ENCODE assay signal across 18 cellular contexts in genomic region chr3:39121626-39122025, GRCh38. TPM values are rescaled to one million over a fixed set of nuclear protein-coding genes. Genes with fewer than 3 reads are reported as not detected.
DNase-seq lines count a peak whose midpoint lies in the region; ATAC-seq and TF ChIP-seq lines count a peak whose summit lies in the region.
"Had no signal": no experiment of that assay in that cellular context is flagged by ENCODE, and none has a peak within 500 bp of the region (broad histone marks: within the 10 kb centered on the region; RNA-seq: fewer than 3 reads in every experiment).

No MANE protein-coding gene starts in this region.

- TF ChIP-seq CTCF in OCI-LY1 (IDR thresholded peaks at IDR 0.05; ENCODE audit: low read length) (no peak), left lung (IDR thresholded peaks at IDR 0.05) (no peak)

- H3K4me3 ChIP-seq in BLaER1 = no peak overlapping the region
- no peak overlapping the region for H3K4me3 ChIP-seq in OCI-LY1 (ENCODE audit: low read depth, low read length, poor library complexity, severe bottlenecking)
- H3K4me3 ChIP-seq in left lung = no peak overlapping the region
- H3K4me3 ChIP-seq: HAP-1, Peyer's patch, SK-N-MC had no signal

- H3K4me2 ChIP-seq in BLaER1 (peak overlapping the region; percentile 4; the same call in 1 of the 2 replicates), OCI-LY1 (ENCODE audit: low read length) (peak overlapping the region; percentile 43; the same call in 1 of the 2 replicates)

- H3K79me2 ChIP-seq in OCI-LY1 (ENCODE audit: insufficient read depth, low read length) = no peaks in the 10 kb centered on the region

- H3K4me1 ChIP-seq in BLaER1 (peaks cover 44% of the 10 kb centered on the region), OCI-LY1 (ENCODE audit: insufficient read depth, low read length, severe bottlenecking) (peaks cover 54% of the 10 kb centered on the region), left lung (peaks cover 0 to 9% of the 10 kb centered on the region in 2 donors)
- H3K4me1 ChIP-seq: HAP-1 had no signal

- no peaks in the 10 kb centered on the region for H3F3A ChIP-seq in OCI-LY1 (ENCODE audit: insufficient read depth, low read length)

- H3K9me3 ChIP-seq in BLaER1 = no peaks in the 10 kb centered on the region
- H3K9me3 ChIP-seq in OCI-LY1 (ENCODE audit: low read length) = no peaks in the 10 kb centered on the region
- no peaks in the 10 kb centered on the region for H3K9me3 ChIP-seq in left lung
- H3K9me3 ChIP-seq: HAP-1, Peyer's patch had no signal

- intact Hi-C loops in left lung (cut with DNase I) = no loop called here

- H2AFZ ChIP-seq in OCI-LY1 (ENCODE audit: low read length) = no peak overlapping the region

- H3K27ac ChIP-seq in BLaER1 = no peak overlapping the region
- H3K27ac ChIP-seq in OCI-LY1 (ENCODE audit: low read depth, low read length, poor library complexity, severe bottlenecking) = peak overlapping the region; percentile 86
- no peak overlapping the region for H3K27ac ChIP-seq in left lung
- H3K27ac ChIP-seq: HL-60, SK-N-MC had no signal

- DNase-seq in KBM-7 = peak; percentile 71
- DNase-seq in germinal center (ENCODE audit: low spot score) = peak; percentile 54
- DNase-seq in left lung = no peak
- DNase-seq in NCI-H1105 (lab: John Stamatoyannopoulos, UW) = no peak
- DNase-seq: COR-L47; NCI-H187 treated with DMSO at 0.1 percent for 48 hours; NCI-H446; NCI-H69; NK-92 treated with Interleukin-12 subunit alpha and Interleukin-12 subunit beta, amount 100 ng/mL, for 24 hours; Right ventricle myocardium superior had no signal

- no peak for ATAC-seq in left lung
- ATAC-seq in HG02763 (IDR thresholded peaks at IDR 0.05; ENCODE audit: unreplicated experiment) = no peak
- no peak for ATAC-seq in GM18861 (IDR thresholded peaks at IDR 0.05; ENCODE audit: unreplicated experiment)

- no peaks in the 10 kb centered on the region for H3K9me2 ChIP-seq in OCI-LY1 (ENCODE audit: low read depth, low read length)

- in situ Hi-C loops in KBM-7 (cut with MboI; ENCODE audit: low pct_unique_long_range_greater_than_20kb, low sequenced_read_pairs) = no loop called here

- H3K9ac ChIP-seq in BLaER1 = no peak overlapping the region
- peak overlapping the region; percentile 29; the same call in 1 of the 2 replicates for H3K9ac ChIP-seq in OCI-LY1 (ENCODE audit: low read length)

- no peaks in the 10 kb centered on the region for H4K20me1 ChIP-seq in BLaER1
- no peaks in the 10 kb centered on the region for H4K20me1 ChIP-seq in OCI-LY1 (ENCODE audit: insufficient read depth, low read length)

- H3K27me3 ChIP-seq in BLaER1 = peaks cover 4% of the 10 kb centered on the region; the same call in 1 of the 2 replicates
- H3K27me3 ChIP-seq in OCI-LY1 (ENCODE audit: insufficient read depth, low read length) = no peaks in the 10 kb centered on the region
- no peaks in the 10 kb centered on the region for H3K27me3 ChIP-seq in left lung
- H3K27me3 ChIP-seq: Peyer's patch had no signal

- H3K36me3 ChIP-seq in BLaER1 (no peaks in the 10 kb centered on the region; the same call in 1 of the 2 replicates), OCI-LY1 (ENCODE audit: insufficient read depth, low read length) (no peaks in the 10 kb centered on the region), left lung (peaks cover 0 to 12% of the 10 kb centered on the region in 2 donors)
- H3K36me3 ChIP-seq: HAP-1 had no signal

RNA-seq across cellular contexts. Expression of gene TTC21A, which starts 14.1 kb away (rescaled TPM):
- total RNA-seq in left lung = 10 to 100 TPM in 1 of 2 donors, 1 to 10 TPM in 1; 7.1 to 10.6 TPM

RNA-seq across cellular contexts. Expression of gene GORASP1, which starts 14.2 kb away (rescaled TPM):
- 10 to 100 TPM; 62.5 to 63.2 TPM for total RNA-seq in left lung

RNA-seq across cellular contexts. Expression of gene CSRNP1, which starts 31.8 kb away (rescaled TPM):
- total RNA-seq in left lung = 10 to 100 TPM; 24.1 to 33.7 TPM

Comparison
In these comparisons a context has a peak if more than half of its experiments do, and no peak if none do; other contexts are left out.
1. DNase-seq: peak in KBM-7 (single experiment) and germinal center (single experiment); none in left lung (0 of 2) and NCI-H1105 (single experiment).